22 cellular contexts compared by ENCODE assay signal in genomic region chr1:3736131-3736561, GRCh38. TPM values are rescaled to one million over a fixed set of nuclear protein-coding genes. Genes with fewer than 3 reads are reported as not detected.
DNase-seq lines count a peak whose midpoint lies in the region; ATAC-seq, FAIRE-seq and TF ChIP-seq lines count a peak whose summit lies in the region.
"Had no signal": no experiment of that assay in that cellular context is flagged by ENCODE, and none has a peak within 500 bp of the region (broad histone marks: within the 10 kb centered on the region; RNA-seq: fewer than 3 reads in every experiment).

No MANE protein-coding gene starts in this region.

- CTCF ChIA-PET in activated CD4-positive, alpha-beta T cell treated with anti-CD3 and anti-CD28 coated beads, Interleukin-2, amount 10 ng/mL, durations not matched to agents 7 days and 5 days (lab: Charles Lee): no interaction called here

- H3K27me3 ChIP-seq in heart left ventricle (peaks cover 0 to 17% (median 0%) of the 10 kb centered on the region in 9 donors), osteoblast (ENCODE audit: insufficient read depth, low read length) (peaks cover 19% of the 10 kb centered on the region), thyroid gland (no peaks in the 10 kb centered on the region)

- ATAC-seq in heart left ventricle: peak in 2 of 4 donors; percentile 22 to 54
- no peak for ATAC-seq in GM21737 (IDR thresholded peaks at IDR 0.05; ENCODE audit: unreplicated experiment)
- ATAC-seq: CD8-positive, alpha-beta T cell; GM12878; HCT116 had no signal

- POLR2A ChIA-PET in activated CD4-positive, alpha-beta T cell treated with anti-CD3 and anti-CD28 coated beads, Interleukin-2, amount 10 ng/mL, durations not matched to agents 7 days and 5 days (lab: Charles Lee): no interaction called here

- H3K27ac ChIP-seq in heart left ventricle (peak overlapping the region in 8 of 12 donors; percentile 9 to 63 (median 50)), osteoblast (ENCODE audit: low read depth, low read length) (peak overlapping the region; percentile 87), thyroid gland (peak overlapping the region; percentile 80 to 93 (median 87))
- H3K27ac ChIP-seq: 22Rv1, Peyer's patch had no signal

- peak overlapping the region; percentile 25 for H3K27ac Mint-ChIP-seq in activated CD4-positive, alpha-beta T cell treated with anti-CD3 and anti-CD28 coated beads, Interleukin-2, amount 10 ng/mL, durations not matched to agents 7 days and 5 days
- H3K27ac Mint-ChIP-seq: CD8-positive, alpha-beta T cell had no signal

- TF ChIP-seq POLR2A in heart left ventricle (IDR thresholded peaks at IDR 0.05) (no peak), thyroid gland (IDR thresholded peaks at IDR 0.05) (no peak)

- peak overlapping the region; percentile 32 for H3K4me2 ChIP-seq in osteoblast (ENCODE audit: insufficient read depth, low read length)

- peaks cover 0 to 49% (median 34%) of the 10 kb centered on the region in 9 donors for H3K36me3 ChIP-seq in heart left ventricle
- H3K36me3 ChIP-seq in osteoblast (ENCODE audit: insufficient read depth, low read length): peaks cover 24% of the 10 kb centered on the region
- peaks cover 8 to 14% of the 10 kb centered on the region in 2 donors for H3K36me3 ChIP-seq in thyroid gland

- no peaks in the 10 kb centered on the region for H3K36me3 Mint-ChIP-seq in activated CD4-positive, alpha-beta T cell treated with anti-CD3 and anti-CD28 coated beads, Interleukin-2, amount 10 ng/mL, durations not matched to agents 7 days and 5 days (ENCODE audit: low read depth)

- 70 to 86% (median 81%) methylated on average over 11 to 13 of the region's 13 CpGs for WGBS in heart left ventricle, 4 donors
- WGBS in thyroid gland, 2 donors: 31 to 41% methylated on average over 10 to 13 of the region's 13 CpGs

- no peaks in the 10 kb centered on the region for H3K9me3 Mint-ChIP-seq in activated CD4-positive, alpha-beta T cell treated with anti-CD3 and anti-CD28 coated beads, Interleukin-2, amount 10 ng/mL, durations not matched to agents 7 days and 5 days
- H3K9me3 Mint-ChIP-seq: CD8-positive, alpha-beta T cell had no signal

- no peaks in the 10 kb centered on the region for H3K79me2 ChIP-seq in osteoblast (ENCODE audit: insufficient read depth, low read length)

- H3K9me3 ChIP-seq in heart left ventricle: no peaks in the 10 kb centered on the region
- no peaks in the 10 kb centered on the region for H3K9me3 ChIP-seq in osteoblast (ENCODE audit: low read depth, low read length)
- H3K9me3 ChIP-seq in thyroid gland: no peaks in the 10 kb centered on the region
- H3K9me3 ChIP-seq: Peyer's patch had no signal

- H3K27me3 Mint-ChIP-seq in activated CD4-positive, alpha-beta T cell treated with anti-CD3 and anti-CD28 coated beads, Interleukin-2, amount 10 ng/mL, durations not matched to agents 7 days and 5 days: no peaks in the 10 kb centered on the region

- H2AFZ ChIP-seq in osteoblast (ENCODE audit: low read length): peak overlapping the region; percentile 74

- TF ChIP-seq CTCF in heart left ventricle (IDR thresholded peaks at IDR 0.05) (no peak), osteoblast (IDR thresholded peaks at IDR 0.05; ENCODE audit: extremely low read depth, low read depth, low read length) (no peak), thyroid gland (IDR thresholded peaks at IDR 0.05) (no peak)

- FAIRE-seq in frontal cortex (lab: Jason Lieb, UNC): no peak
- FAIRE-seq: GM12878 had no signal

- H3K4me1 ChIP-seq in heart left ventricle: peaks cover 0 to 23% (median 8%) of the 10 kb centered on the region in 12 donors
- peaks cover 11% of the 10 kb centered on the region for H3K4me1 ChIP-seq in osteoblast (ENCODE audit: insufficient read depth, low read length)
- H3K4me1 ChIP-seq in thyroid gland: peaks cover 18 to 30% of the 10 kb centered on the region in 2 donors
- H3K4me1 ChIP-seq: Peyer's patch had no signal

- H3K4me3 Mint-ChIP-seq in activated CD4-positive, alpha-beta T cell treated with anti-CD3 and anti-CD28 coated beads, Interleukin-2, amount 10 ng/mL, durations not matched to agents 7 days and 5 days: no peak overlapping the region
- H3K4me3 Mint-ChIP-seq: CD8-positive, alpha-beta T cell had no signal

- intact Hi-C loops in heart left ventricle (cut with DNase I) (no loop called here), thyroid gland (cut with DNase I) (no loop called here)

- H3K4me1 Mint-ChIP-seq in activated CD4-positive, alpha-beta T cell treated with anti-CD3 and anti-CD28 coated beads, Interleukin-2, amount 10 ng/mL, durations not matched to agents 7 days and 5 days: peaks cover 6% of the 10 kb centered on the region

- H3K4me3 ChIP-seq in heart left ventricle: no peak overlapping the region
- H3K4me3 ChIP-seq in osteoblast (ENCODE audit: insufficient read depth, low read length): no peak overlapping the region
- H3K4me3 ChIP-seq in thyroid gland (replicated peaks in 1 of 3): no peak overlapping the region
- H3K4me3 ChIP-seq: GM12878, Peyer's patch had no signal

- no peak for DNase-seq in activated CD4-positive, alpha-beta T cell treated with anti-CD3 and anti-CD28 coated beads, Interleukin-2, amount 10 ng/mL, durations not matched to agents 7 days and 5 days
- DNase-seq in activated CD4-positive, alpha-beta T cell treated with anti-CD3 and anti-CD28 coated beads for 1 hour: no peak
- DNase-seq in heart left ventricle (peak in 3 of 5 donors; percentile 40 to 61 (median 56)), osteoblast (ENCODE audit: insufficient read length, low spot score, missing footprints) (peak; percentile 98), thyroid gland (peak; percentile 73 to 75), retina (no peak), frontal cortex (ENCODE audit: low spot score in 2 of 2) (no peak)
- DNase-seq: Calu3, DMS53, EL, GOT3, NCI-H1092 treated with DMSO at 0.1 percent for 48 hours, NCI-H2081 treated with DMSO at 0.1 percent for 48 hours, Peyer's patch, SHP77 treated with DMSO at 0.1 percent for 48 hours had no signal

- no peaks in the 10 kb centered on the region for H4K20me1 ChIP-seq in osteoblast (ENCODE audit: insufficient read depth, low read length)

RNA-seq across cellular contexts. Expression of gene CCDC27, which starts 16.1 kb away (rescaled TPM):
- not detected for total RNA-seq in activated CD4-positive, alpha-beta T cell treated with anti-CD3 and anti-CD28 coated beads, Interleukin-2, amount 10 ng/mL, durations not matched to agents 7 days and 5 days
- total RNA-seq in heart left ventricle (not detected), osteoblast (not detected in 2 replicates), thyroid gland (under 1 TPM in 1 of 4 donors, not detected in 3; 0.13 TPM), frontal cortex (not detected)
- polyA plus RNA-seq in heart left ventricle: not detected
- total RNA-seq: Calu3; CD8-positive, alpha-beta T cell; GM12878; NCI-H460; Peyer's patch had no signal
- polyA plus RNA-seq: AG04450 had no signal

RNA-seq across cellular contexts. Expression of gene SMIM1, which starts 36.4 kb away (rescaled TPM):
- total RNA-seq in activated CD4-positive, alpha-beta T cell treated with anti-CD3 and anti-CD28 coated beads, Interleukin-2, amount 10 ng/mL, durations not matched to agents 7 days and 5 days: under 1 TPM in 1 of 2 experiments, not detected in 1; 0.71 TPM
- total RNA-seq in heart left ventricle: 10 to 100 TPM in 6 of 9 donors, 1 to 10 TPM in 3; 9.4 to 20.8 (median 11.7) TPM
- polyA plus RNA-seq in heart left ventricle: 10 to 100 TPM in 1 of 2 donors, 1 to 10 TPM in 1; 3.8 to 51.2 TPM
- total RNA-seq in osteoblast: not detected in 2 replicates
- total RNA-seq in thyroid gland: 10 to 100 TPM in 1 of 4 donors, 1 to 10 TPM in 3; 8.6 to 20.2 (median 9.7) TPM
- total RNA-seq in frontal cortex: not detected
- total RNA-seq: GM12878, NCI-H460, Peyer's patch had no signal

Comparison
In these comparisons a context has a peak if more than half of its experiments do, and no peak if none do; other contexts are left out.
1. DNase-seq: peak in heart left ventricle (3 of 5), osteoblast (single experiment) and thyroid gland (2 of 2); none in activated CD4-positive, alpha-beta T cell treated with anti-CD3 and anti-CD28 coated beads, Interleukin-2, amount 10 ng/mL, durations not matched to agents 7 days and 5 days (single experiment), activated CD4-positive, alpha-beta T cell treated with anti-CD3 and anti-CD28 coated beads for 1 hour (single experiment), retina (single experiment) and frontal cortex (0 of 2).
2. Peak in every context shown above with its lines, with median percentiles within 50 percentile points of each other: H3K27ac ChIP-seq.